Comparison of ENCODE assay signal across 19 cellular contexts in the genomic region with DNA sequence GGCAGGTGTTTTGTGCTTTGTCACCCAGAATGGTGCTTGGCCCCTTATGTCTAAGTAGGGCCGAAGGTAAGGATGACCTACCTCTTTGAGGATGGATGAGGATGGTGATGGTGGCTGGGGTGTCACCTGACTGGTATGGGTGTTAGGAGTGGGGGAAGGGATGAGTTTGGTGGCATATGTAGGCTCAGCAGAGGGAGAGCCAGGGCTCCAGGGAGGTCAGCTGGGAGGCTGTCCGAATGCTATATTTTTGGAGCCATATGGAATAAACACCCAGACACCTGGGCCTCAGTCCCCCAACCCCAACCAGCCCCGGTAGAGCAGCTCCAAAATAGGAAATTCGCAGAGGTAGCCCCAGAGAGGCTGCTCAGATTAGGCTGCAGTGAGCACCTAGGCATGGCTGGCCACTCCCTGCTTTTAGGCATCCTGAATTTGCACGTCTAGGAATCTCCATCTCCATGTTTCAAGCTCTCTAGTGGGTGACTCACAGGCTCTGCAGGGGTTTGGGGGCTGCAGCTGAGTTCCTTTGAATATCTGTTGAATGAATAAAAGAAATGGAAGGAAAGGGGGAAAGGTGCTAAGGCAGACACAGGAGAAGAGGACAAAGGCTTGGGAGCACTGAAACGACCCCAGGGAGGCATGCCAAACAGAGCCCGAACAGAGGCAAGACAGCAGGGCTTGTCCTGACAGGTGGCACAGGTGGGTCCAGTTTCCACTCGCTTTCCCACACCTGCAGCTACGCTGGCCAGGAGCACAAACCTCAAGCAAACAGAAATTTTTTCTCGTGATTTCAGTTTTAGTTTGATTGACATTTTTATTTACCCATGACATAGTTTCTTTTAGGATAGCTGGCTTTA.
DNase-seq lines count a peak whose midpoint lies in the region; ATAC-seq and TF ChIP-seq lines count a peak whose summit lies in the region.
"Had no signal": no experiment of that assay in that cellular context is flagged by ENCODE, and none has a peak within 500 bp of the region (broad histone marks: within the 10 kb centered on the region; RNA-seq: fewer than 3 reads in every experiment).

No MANE protein-coding gene starts in this region.

- no peak for ATAC-seq in T-helper 17 cell
- ATAC-seq: activated naive CD8-positive, alpha-beta T cell treated with anti-CD3 and anti-CD28 coated beads, Interleukin-2, amount 50 U/mL, for 24 hours; GM12878; stimulated activated naive CD8-positive, alpha-beta T cell treated with anti-CD3 and anti-CD28 coated beads, Interleukin-15, amount 100 ng/mL, for 72 hours had no signal

- DNase-seq in DMS79 treated with DMSO at 0.1 percent for 48 hours (lab: John Stamatoyannopoulos, UW), result peak; percentile 38
- DNase-seq in DMS79 (lab: John Stamatoyannopoulos, UW), result no peak
- DNase-seq in M059J (ENCODE audit: low read depth), result peak; percentile 18
- peak; percentile 42 for DNase-seq in mammary epithelial cell
- no peak for DNase-seq in nephron progenitor cell
- no peak for DNase-seq in DMS153 treated with DMSO at 0.1 percent for 48 hours (lab: John Stamatoyannopoulos, UW; ENCODE audit: unreplicated experiment)
- no peak for DNase-seq in T-helper 17 cell
- no peak for DNase-seq in NCI-H1048 (lab: John Stamatoyannopoulos, UW)
- DNase-seq: activated naive CD8-positive, alpha-beta T cell treated with anti-CD3 and anti-CD28 coated beads, Interleukin-2, amount 50 U/mL, for 24 hours; central memory CD4-positive, alpha-beta T cell; midbrain; NCI-H187 treated with DMSO at 0.1 percent for 48 hours; NCI-H748 treated with DMSO at 0.1 percent for 48 hours had no signal

- peaks cover 32% of the 10 kb centered on the region for H3K4me1 Mint-ChIP-seq in nephron progenitor cell
- peaks cover 38% of the 10 kb centered on the region for H3K4me1 Mint-ChIP-seq in T-helper 17 cell

- no peaks in the 10 kb centered on the region for H3K27me3 ChIP-seq in mammary epithelial cell (ENCODE audit: insufficient read depth, low read length)

- no peak overlapping the region for H3K4me3 ChIP-seq in mammary epithelial cell (replicated peaks in 1 of 3; ENCODE audit: insufficient read depth in 1 of 3, low read depth in 2 of 3, low read length in 3 of 3)
- H3K4me3 ChIP-seq: GM12878 had no signal

- H3K27me3 Mint-ChIP-seq in nephron progenitor cell (ENCODE audit: low read depth, poor library complexity) (peaks cover 3% of the 10 kb centered on the region), T-helper 17 cell (no peaks in the 10 kb centered on the region)
- H3K27me3 Mint-ChIP-seq: activated naive CD8-positive, alpha-beta T cell treated with anti-CD3 and anti-CD28 coated beads, Interleukin-2, amount 50 U/mL, for 24 hours; stimulated activated naive CD8-positive, alpha-beta T cell treated with anti-CD3 and anti-CD28 coated beads, Interleukin-15, amount 100 ng/mL, for 72 hours had no signal

- dilution Hi-C loops in mammary epithelial cell (cut with HindIII; ENCODE audit: low sequenced_read_pairs), result loop anchor here (5.0 kb wide), 1 partner anchor 63 kb away; no protein-coding TSS in a partner anchor

- no peaks in the 10 kb centered on the region for H4K20me1 ChIP-seq in mammary epithelial cell (ENCODE audit: insufficient read depth, low read length)

- H3K27ac ChIP-seq in mammary epithelial cell (ENCODE audit: insufficient read depth, low read depth, low read length), result no peak overlapping the region
- H3K27ac ChIP-seq: 22Rv1, C4-2B, KMS-11 had no signal

- H3K36me3 Mint-ChIP-seq in nephron progenitor cell (ENCODE audit: low read depth) (no peaks in the 10 kb centered on the region), T-helper 17 cell (ENCODE audit: low read depth) (peaks cover 6% of the 10 kb centered on the region)

- in situ Hi-C loops in mammary epithelial cell (cut with MboI; ENCODE audit: low sequenced_read_pairs in 2 of 2), result no loop called here

- no TSS peak for BruUV-seq in mammary epithelial cell (replicated peaks; lab: Mats Ljungman, UMichigan)

- CTCF ChIA-PET in mammary epithelial cell (lab: Charles Lee; ENCODE audit: low non-redundant PET), result no interaction called here

- H3K9me3 Mint-ChIP-seq in nephron progenitor cell, result no peaks in the 10 kb centered on the region
- H3K9me3 Mint-ChIP-seq: activated naive CD8-positive, alpha-beta T cell treated with anti-CD3 and anti-CD28 coated beads, Interleukin-2, amount 50 U/mL, for 24 hours; stimulated activated naive CD8-positive, alpha-beta T cell treated with anti-CD3 and anti-CD28 coated beads, Interleukin-15, amount 100 ng/mL, for 72 hours; T-helper 1 cell treated with Interleukin-12 subunit alpha and Interleukin-12 subunit beta and Interleukin-4 antibody, amounts not matched to agents 30 μg/mL and 1 μg/mL, for 36 hours had no signal

- H3K4me3 Mint-ChIP-seq in nephron progenitor cell (no peak overlapping the region), T-helper 17 cell (no peak overlapping the region)
- H3K4me3 Mint-ChIP-seq: activated naive CD8-positive, alpha-beta T cell treated with anti-CD3 and anti-CD28 coated beads, Interleukin-2, amount 50 U/mL, for 24 hours; stimulated activated naive CD8-positive, alpha-beta T cell treated with anti-CD3 and anti-CD28 coated beads, Interleukin-15, amount 100 ng/mL, for 72 hours; T-helper 1 cell treated with Interleukin-12 subunit alpha and Interleukin-12 subunit beta and Interleukin-4 antibody, amounts not matched to agents 30 μg/mL and 1 μg/mL, for 36 hours had no signal

- no peak for TF ChIP-seq CTCF in mammary epithelial cell (conservative IDR thresholded peaks at IDR 0.05 in 1 of 2, IDR thresholded peaks at IDR 0.05 in 1 of 2; ENCODE audit: extremely low read depth in 1 of 2, insufficient read depth in 1 of 2, low read depth in 1 of 2, low read length in 2 of 2)
- TF ChIP-seq CTCF in nephron progenitor cell (IDR thresholded peaks at IDR 0.05), result no peak

- H3K9me3 ChIP-seq in mammary epithelial cell (replicated peaks; ENCODE audit: insufficient read depth, low read length) (no peaks in the 10 kb centered on the region), T-helper 17 cell (ENCODE audit: control insufficient read depth, low read length, poor library complexity, severe bottlenecking) (no peaks in the 10 kb centered on the region)

- no peak overlapping the region for H3K9ac ChIP-seq in mammary epithelial cell (ENCODE audit: insufficient read depth, low read length)
- H3K9ac ChIP-seq: KMS-11 had no signal

- H3K4me2 ChIP-seq in mammary epithelial cell (ENCODE audit: insufficient read depth, low read depth, low read length), result no peak overlapping the region
- H3K4me2 ChIP-seq: KMS-11 had no signal

- no peak overlapping the region for H2AFZ ChIP-seq in mammary epithelial cell (ENCODE audit: low read depth, low read length)

- H3K27ac Mint-ChIP-seq in nephron progenitor cell (peak overlapping the region; percentile 84), T-helper 17 cell (no peak overlapping the region)
- H3K27ac Mint-ChIP-seq: stimulated activated naive CD8-positive, alpha-beta T cell treated with anti-CD3 and anti-CD28 coated beads, Interleukin-15, amount 100 ng/mL, for 72 hours had no signal

- intact Hi-C loops in mammary epithelial cell (cut with micrococcal nuclease), result no loop called here

- H3K79me2 ChIP-seq in mammary epithelial cell (ENCODE audit: insufficient read depth, low read length), result no peaks in the 10 kb centered on the region

- H3K36me3 ChIP-seq in mammary epithelial cell (ENCODE audit: insufficient read depth, low read length), result no peaks in the 10 kb centered on the region

- H3K4me1 ChIP-seq in mammary epithelial cell (ENCODE audit: insufficient read depth, low read length), result peaks cover 45% of the 10 kb centered on the region

- 40% methylated on average over 10 of the region's 10 CpGs for WGBS in mammary epithelial cell (ENCODE audit: low coverage, missing lambda C conversion rate)

Comparison
In these comparisons a context has a peak if more than half of its experiments do, and no peak if none do; other contexts are left out.
1. DNase-seq: peak in DMS79 treated with DMSO at 0.1 percent for 48 hours (single experiment), M059J (single experiment) and mammary epithelial cell (single experiment); none in DMS79 (single experiment), nephron progenitor cell (single experiment), DMS153 treated with DMSO at 0.1 percent for 48 hours (single experiment), T-helper 17 cell (0 of 3) and NCI-H1048 (single experiment).